Comparison of ENCODE assay signal across 1 cellular context in the genomic region with DNA sequence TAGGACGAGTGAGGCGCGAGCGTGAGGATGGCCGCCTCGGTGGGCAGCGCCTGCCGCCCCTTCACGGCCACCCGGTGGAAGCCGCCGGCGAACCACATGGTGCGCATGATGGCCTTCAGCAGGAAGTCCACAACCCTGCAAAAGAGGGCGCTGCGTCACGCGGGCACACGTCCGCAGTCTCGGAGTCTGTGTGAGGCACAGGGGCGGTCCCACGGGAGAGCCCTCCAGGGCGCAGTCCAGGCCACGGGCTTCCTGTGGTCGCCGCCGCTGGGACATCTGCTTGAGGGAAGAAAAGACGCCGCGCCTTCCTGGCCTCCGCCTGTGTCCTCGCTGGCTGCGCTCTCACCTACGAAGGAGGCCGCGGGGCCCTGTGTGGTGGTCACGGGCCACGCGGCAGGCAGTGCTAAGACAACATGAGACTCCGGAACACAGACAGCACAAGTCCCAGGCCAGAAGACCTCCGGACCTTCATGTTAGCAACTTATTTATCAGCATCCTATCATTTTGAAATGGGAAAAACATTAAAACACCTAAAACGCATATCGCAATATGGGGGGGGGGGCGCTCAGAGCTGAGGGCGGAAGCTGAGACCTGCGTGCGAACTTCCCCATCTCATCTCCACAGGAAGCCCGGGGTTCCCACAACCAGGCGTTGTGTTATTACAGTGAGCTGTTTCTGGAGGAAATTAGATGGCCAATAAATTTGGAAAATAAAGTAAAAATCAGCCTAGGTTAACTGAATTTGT.
TF ChIP-seq lines count a peak whose summit lies in the region.

No MANE protein-coding gene starts in this region.

TF ChIP-seq in GM12878, 131 proteins besides CTCF, POLR2A, EP300 and RAD21 (continues in another document):
- TF ChIP-seq, protein P1, sequence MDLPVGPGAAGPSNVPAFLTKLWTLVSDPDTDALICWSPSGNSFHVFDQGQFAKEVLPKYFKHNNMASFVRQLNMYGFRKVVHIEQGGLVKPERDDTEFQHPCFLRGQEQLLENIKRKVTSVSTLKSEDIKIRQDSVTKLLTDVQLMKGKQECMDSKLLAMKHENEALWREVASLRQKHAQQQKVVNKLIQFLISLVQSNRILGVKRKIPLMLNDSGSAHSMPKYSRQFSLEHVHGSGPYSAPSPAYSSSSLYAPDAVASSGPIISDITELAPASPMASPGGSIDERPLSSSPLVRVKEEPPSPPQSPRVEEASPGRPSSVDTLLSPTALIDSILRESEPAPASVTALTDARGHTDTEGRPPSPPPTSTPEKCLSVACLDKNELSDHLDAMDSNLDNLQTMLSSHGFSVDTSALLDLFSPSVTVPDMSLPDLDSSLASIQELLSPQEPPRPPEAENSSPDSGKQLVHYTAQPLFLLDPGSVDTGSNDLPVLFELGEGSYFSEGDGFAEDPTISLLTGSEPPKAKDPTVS (IDR thresholded peaks at IDR 0.05; ENCODE audit: low read depth, low read length), result 0 out of 2 replicates have a peak, but pooled peaks have one; percentile 12
- TF ChIP-seq PML (IDR thresholded peaks at IDR 0.05; ENCODE audit: low read length), result no peak
- 0 out of 2 replicates have a peak, but pooled peaks have one; percentile 70 for TF ChIP-seq POLR2AphosphoS2 (IDR thresholded peaks at IDR 0.05; ENCODE audit: low read depth, low read length)
- TF ChIP-seq, protein P2, sequence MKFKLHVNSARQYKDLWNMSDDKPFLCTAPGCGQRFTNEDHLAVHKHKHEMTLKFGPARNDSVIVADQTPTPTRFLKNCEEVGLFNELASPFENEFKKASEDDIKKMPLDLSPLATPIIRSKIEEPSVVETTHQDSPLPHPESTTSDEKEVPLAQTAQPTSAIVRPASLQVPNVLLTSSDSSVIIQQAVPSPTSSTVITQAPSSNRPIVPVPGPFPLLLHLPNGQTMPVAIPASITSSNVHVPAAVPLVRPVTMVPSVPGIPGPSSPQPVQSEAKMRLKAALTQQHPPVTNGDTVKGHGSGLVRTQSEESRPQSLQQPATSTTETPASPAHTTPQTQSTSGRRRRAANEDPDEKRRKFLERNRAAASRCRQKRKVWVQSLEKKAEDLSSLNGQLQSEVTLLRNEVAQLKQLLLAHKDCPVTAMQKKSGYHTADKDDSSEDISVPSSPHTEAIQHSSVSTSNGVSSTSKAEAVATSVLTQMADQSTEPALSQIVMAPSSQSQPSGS (IDR thresholded peaks at IDR 0.05; ENCODE audit: low read length), result no peak
- TF ChIP-seq ZZZ3 (IDR thresholded peaks at IDR 0.05; ENCODE audit: control insufficient read depth, insufficient read length, low read depth), result no peak
- TF ChIP-seq, protein P3, sequence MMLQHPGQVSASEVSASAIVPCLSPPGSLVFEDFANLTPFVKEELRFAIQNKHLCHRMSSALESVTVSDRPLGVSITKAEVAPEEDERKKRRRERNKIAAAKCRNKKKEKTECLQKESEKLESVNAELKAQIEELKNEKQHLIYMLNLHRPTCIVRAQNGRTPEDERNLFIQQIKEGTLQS (IDR thresholded peaks at IDR 0.05; ENCODE audit: borderline replicate concordance, extremely low read depth, low read depth, low read length), result no peak
- TF ChIP-seq, protein P4, sequence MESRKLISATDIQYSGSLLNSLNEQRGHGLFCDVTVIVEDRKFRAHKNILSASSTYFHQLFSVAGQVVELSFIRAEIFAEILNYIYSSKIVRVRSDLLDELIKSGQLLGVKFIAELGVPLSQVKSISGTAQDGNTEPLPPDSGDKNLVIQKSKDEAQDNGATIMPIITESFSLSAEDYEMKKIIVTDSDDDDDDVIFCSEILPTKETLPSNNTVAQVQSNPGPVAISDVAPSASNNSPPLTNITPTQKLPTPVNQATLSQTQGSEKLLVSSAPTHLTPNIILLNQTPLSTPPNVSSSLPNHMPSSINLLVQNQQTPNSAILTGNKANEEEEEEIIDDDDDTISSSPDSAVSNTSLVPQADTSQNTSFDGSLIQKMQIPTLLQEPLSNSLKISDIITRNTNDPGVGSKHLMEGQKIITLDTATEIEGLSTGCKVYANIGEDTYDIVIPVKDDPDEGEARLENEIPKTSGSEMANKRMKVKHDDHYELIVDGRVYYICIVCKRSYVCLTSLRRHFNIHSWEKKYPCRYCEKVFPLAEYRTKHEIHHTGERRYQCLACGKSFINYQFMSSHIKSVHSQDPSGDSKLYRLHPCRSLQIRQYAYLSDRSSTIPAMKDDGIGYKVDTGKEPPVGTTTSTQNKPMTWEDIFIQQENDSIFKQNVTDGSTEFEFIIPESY (IDR thresholded peaks at IDR 0.05), result no peak
- TF ChIP-seq, protein P5, sequence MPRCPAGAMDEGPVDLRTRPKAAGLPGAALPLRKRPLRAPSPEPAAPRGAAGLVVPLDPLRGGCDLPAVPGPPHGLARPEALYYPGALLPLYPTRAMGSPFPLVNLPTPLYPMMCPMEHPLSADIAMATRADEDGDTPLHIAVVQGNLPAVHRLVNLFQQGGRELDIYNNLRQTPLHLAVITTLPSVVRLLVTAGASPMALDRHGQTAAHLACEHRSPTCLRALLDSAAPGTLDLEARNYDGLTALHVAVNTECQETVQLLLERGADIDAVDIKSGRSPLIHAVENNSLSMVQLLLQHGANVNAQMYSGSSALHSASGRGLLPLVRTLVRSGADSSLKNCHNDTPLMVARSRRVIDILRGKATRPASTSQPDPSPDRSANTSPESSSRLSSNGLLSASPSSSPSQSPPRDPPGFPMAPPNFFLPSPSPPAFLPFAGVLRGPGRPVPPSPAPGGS (IDR thresholded peaks at IDR 0.05; ENCODE audit: borderline replicate concordance, insufficient read depth, low read depth, low read length, poor library complexity, severe bottlenecking), result peak; percentile 10
- no peak; the same call in 1 of the 2 replicates for TF ChIP-seq ESRRA (IDR thresholded peaks at IDR 0.05; ENCODE audit: low read length)
- TF ChIP-seq PAX5 (IDR thresholded peaks at IDR 0.05; ENCODE audit: borderline replicate concordance, low read depth, low read length), result peak; percentile 49; the same call in 1 of the 2 replicates
- TF ChIP-seq, protein P6, sequence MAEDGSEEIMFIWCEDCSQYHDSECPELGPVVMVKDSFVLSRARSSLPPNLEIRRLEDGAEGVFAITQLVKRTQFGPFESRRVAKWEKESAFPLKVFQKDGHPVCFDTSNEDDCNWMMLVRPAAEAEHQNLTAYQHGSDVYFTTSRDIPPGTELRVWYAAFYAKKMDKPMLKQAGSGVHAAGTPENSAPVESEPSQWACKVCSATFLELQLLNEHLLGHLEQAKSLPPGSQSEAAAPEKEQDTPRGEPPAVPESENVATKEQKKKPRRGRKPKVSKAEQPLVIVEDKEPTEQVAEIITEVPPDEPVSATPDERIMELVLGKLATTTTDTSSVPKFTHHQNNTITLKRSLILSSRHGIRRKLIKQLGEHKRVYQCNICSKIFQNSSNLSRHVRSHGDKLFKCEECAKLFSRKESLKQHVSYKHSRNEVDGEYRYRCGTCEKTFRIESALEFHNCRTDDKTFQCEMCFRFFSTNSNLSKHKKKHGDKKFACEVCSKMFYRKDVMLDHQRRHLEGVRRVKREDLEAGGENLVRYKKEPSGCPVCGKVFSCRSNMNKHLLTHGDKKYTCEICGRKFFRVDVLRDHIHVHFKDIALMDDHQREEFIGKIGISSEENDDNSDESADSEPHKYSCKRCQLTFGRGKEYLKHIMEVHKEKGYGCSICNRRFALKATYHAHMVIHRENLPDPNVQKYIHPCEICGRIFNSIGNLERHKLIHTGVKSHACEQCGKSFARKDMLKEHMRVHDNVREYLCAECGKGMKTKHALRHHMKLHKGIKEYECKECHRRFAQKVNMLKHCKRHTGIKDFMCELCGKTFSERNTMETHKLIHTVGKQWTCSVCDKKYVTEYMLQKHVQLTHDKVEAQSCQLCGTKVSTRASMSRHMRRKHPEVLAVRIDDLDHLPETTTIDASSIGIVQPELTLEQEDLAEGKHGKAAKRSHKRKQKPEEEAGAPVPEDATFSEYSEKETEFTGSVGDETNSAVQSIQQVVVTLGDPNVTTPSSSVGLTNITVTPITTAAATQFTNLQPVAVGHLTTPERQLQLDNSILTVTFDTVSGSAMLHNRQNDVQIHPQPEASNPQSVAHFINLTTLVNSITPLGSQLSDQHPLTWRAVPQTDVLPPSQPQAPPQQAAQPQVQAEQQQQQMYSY (CRISPR knock-in tag; IDR thresholded peaks at IDR 0.05), result no peak
- no peak for TF ChIP-seq JUND (IDR thresholded peaks at IDR 0.05; ENCODE audit: low read depth, low read length)
- peak; percentile 30; the same call in 1 of the 2 replicates for TF ChIP-seq ZNF24 (IDR thresholded peaks at IDR 0.05)
- TF ChIP-seq ZNF217 (IDR thresholded peaks at IDR 0.05), result no peak
- no peak for TF ChIP-seq MYB (IDR thresholded peaks at IDR 0.05; ENCODE audit: borderline replicate concordance, low read depth, low read length)
- peak; percentile 63; the same call in 1 of the 2 replicates for TF ChIP-seq LARP7 (IDR thresholded peaks at IDR 0.05)
- TF ChIP-seq DPF2 (IDR thresholded peaks at IDR 0.05), result peak; percentile 85
- no peak for TF ChIP-seq CEBPB (IDR thresholded peaks at IDR 0.05; ENCODE audit: borderline replicate concordance in 1 of 2, low read depth in 2 of 2, low read length in 2 of 2)
- peak; percentile 47; the same call in 1 of the 2 replicates for TF ChIP-seq TAF1 (IDR thresholded peaks at IDR 0.05; ENCODE audit: borderline replicate concordance, low read depth, low read length)
- no peak for TF ChIP-seq KDM1A (IDR thresholded peaks at IDR 0.05; ENCODE audit: borderline replicate concordance)
- TF ChIP-seq HDAC6 (IDR thresholded peaks at IDR 0.05; ENCODE audit: unreplicated experiment), result no peak
- no peak for TF ChIP-seq ZNF622 (IDR thresholded peaks at IDR 0.05)
- TF ChIP-seq, protein P7, sequence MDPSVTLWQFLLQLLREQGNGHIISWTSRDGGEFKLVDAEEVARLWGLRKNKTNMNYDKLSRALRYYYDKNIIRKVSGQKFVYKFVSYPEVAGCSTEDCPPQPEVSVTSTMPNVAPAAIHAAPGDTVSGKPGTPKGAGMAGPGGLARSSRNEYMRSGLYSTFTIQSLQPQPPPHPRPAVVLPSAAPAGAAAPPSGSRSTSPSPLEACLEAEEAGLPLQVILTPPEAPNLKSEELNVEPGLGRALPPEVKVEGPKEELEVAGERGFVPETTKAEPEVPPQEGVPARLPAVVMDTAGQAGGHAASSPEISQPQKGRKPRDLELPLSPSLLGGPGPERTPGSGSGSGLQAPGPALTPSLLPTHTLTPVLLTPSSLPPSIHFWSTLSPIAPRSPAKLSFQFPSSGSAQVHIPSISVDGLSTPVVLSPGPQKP (IDR thresholded peaks at IDR 0.05; ENCODE audit: low read depth, low read length), result peak; percentile 54
- peak; percentile 89 for TF ChIP-seq RB1 (IDR thresholded peaks at IDR 0.05; ENCODE audit: borderline replicate concordance)
- no peak for TF ChIP-seq NFXL1 (IDR thresholded peaks at IDR 0.05; ENCODE audit: borderline replicate concordance)
- no peak for TF ChIP-seq SREBF1 (IDR thresholded peaks at IDR 0.05; ENCODE audit: low read length)
- TF ChIP-seq, protein P8, sequence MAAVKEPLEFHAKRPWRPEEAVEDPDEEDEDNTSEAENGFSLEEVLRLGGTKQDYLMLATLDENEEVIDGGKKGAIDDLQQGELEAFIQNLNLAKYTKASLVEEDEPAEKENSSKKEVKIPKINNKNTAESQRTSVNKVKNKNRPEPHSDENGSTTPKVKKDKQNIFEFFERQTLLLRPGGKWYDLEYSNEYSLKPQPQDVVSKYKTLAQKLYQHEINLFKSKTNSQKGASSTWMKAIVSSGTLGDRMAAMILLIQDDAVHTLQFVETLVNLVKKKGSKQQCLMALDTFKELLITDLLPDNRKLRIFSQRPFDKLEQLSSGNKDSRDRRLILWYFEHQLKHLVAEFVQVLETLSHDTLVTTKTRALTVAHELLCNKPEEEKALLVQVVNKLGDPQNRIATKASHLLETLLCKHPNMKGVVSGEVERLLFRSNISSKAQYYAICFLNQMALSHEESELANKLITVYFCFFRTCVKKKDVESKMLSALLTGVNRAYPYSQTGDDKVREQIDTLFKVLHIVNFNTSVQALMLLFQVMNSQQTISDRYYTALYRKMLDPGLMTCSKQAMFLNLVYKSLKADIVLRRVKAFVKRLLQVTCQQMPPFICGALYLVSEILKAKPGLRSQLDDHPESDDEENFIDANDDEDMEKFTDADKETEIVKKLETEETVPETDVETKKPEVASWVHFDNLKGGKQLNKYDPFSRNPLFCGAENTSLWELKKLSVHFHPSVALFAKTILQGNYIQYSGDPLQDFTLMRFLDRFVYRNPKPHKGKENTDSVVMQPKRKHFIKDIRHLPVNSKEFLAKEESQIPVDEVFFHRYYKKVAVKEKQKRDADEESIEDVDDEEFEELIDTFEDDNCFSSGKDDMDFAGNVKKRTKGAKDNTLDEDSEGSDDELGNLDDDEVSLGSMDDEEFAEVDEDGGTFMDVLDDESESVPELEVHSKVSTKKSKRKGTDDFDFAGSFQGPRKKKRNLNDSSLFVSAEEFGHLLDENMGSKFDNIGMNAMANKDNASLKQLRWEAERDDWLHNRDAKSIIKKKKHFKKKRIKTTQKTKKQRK (IDR thresholded peaks at IDR 0.05; ENCODE audit: low read depth, low read length), result no peak
- TF ChIP-seq, protein P9, sequence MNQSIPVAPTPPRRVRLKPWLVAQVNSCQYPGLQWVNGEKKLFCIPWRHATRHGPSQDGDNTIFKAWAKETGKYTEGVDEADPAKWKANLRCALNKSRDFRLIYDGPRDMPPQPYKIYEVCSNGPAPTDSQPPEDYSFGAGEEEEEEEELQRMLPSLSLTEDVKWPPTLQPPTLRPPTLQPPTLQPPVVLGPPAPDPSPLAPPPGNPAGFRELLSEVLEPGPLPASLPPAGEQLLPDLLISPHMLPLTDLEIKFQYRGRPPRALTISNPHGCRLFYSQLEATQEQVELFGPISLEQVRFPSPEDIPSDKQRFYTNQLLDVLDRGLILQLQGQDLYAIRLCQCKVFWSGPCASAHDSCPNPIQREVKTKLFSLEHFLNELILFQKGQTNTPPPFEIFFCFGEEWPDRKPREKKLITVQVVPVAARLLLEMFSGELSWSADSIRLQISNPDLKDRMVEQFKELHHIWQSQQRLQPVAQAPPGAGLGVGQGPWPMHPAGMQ (IDR thresholded peaks at IDR 0.05; ENCODE audit: borderline replicate concordance), result no peak
- TF ChIP-seq RCOR1 (conservative IDR thresholded peaks at IDR 0.05; ENCODE audit: low read depth, low read length), result no peak; the same call in 1 of the 2 replicates
- no peak for TF ChIP-seq RUNX3 (IDR thresholded peaks at IDR 0.05; ENCODE audit: low read length)
- TF ChIP-seq, protein P10, sequence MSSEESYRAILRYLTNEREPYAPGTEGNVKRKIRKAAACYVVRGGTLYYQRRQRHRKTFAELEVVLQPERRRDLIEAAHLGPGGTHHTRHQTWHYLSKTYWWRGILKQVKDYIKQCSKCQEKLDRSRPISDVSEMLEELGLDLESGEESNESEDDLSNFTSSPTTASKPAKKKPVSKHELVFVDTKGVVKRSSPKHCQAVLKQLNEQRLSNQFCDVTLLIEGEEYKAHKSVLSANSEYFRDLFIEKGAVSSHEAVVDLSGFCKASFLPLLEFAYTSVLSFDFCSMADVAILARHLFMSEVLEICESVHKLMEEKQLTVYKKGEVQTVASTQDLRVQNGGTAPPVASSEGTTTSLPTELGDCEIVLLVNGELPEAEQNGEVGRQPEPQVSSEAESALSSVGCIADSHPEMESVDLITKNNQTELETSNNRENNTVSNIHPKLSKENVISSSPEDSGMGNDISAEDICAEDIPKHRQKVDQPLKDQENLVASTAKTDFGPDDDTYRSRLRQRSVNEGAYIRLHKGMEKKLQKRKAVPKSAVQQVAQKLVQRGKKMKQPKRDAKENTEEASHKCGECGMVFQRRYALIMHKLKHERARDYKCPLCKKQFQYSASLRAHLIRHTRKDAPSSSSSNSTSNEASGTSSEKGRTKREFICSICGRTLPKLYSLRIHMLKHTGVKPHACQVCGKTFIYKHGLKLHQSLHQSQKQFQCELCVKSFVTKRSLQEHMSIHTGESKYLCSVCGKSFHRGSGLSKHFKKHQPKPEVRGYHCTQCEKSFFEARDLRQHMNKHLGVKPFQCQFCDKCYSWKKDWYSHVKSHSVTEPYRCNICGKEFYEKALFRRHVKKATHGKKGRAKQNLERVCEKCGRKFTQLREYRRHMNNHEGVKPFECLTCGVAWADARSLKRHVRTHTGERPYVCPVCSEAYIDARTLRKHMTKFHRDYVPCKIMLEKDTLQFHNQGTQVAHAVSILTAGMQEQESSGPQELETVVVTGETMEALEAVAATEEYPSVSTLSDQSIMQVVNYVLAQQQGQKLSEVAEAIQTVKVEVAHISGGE (CRISPR knock-in tag; IDR thresholded peaks at IDR 0.05), result no peak
